In the genomic region with DNA sequence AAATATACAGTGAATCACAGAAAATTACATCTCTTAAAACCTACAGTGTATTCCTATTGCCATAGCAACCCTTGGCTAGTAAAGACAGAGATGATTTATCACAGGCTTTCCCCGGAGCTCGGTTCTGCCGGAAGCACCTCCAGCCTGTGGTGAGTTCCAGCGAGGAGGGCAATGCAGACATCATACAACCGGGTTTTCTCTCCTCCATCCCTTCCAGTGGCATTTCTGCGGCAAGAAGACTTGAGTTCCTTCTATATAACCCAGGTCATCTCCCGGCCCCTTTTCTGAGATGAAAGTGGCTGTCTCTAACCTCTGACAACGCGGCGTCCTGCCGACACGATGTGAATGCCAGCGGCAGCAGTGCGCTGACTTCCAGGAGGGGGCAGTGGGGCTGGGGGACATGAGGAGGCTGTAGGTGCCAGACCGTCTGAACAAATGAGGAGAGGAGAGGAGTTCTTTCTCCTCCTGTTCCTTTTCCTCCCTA, we compare ENCODE assay signal across 9 cellular contexts.
A peak's percentile ranks its signal among the peaks of the same experiment; 100 is the strongest.
DNase-seq lines count a peak whose midpoint lies in the region; ATAC-seq and FAIRE-seq lines count a peak whose summit lies in the region.
"Had no signal": no experiment of that assay in that cellular context is flagged by ENCODE, and none has a peak within 500 bp of the region (broad histone marks: within the 10 kb centered on the region; RNA-seq: fewer than 3 reads in every experiment).

No MANE protein-coding gene starts in this region.

- no peaks in the 10 kb centered on the region for H3K9me3 Mint-ChIP-seq in activated CD8-positive, alpha-beta memory T cell treated with anti-CD3 and anti-CD28 coated beads, Interleukin-2, amount 10 ng/mL, durations not matched to agents 7 days and 5 days (ENCODE audit: low read depth)
- no peaks in the 10 kb centered on the region for H3K9me3 Mint-ChIP-seq in natural killer cell treated with Interleukin-12 subunit alpha and Interleukin-12 subunit beta and Interleukin-15 and Interleukin-18, amount 100 ng/mL, for 72 hours

- DNase-seq in GM18507 (ENCODE audit: extremely low spot score, insufficient read length, low read depth) (no peak), NCI-H1105 treated with DMSO at 0.1 percent for 48 hours (lab: John Stamatoyannopoulos, UW) (peak; percentile 31), epidermal melanocyte (ENCODE audit: insufficient read length, low spot score) (peak; percentile 34), superior temporal gyrus (ENCODE audit: extremely low spot score) (peak; percentile 82), NCI-H345 (lab: John Stamatoyannopoulos, UW) (no peak)
- peak; percentile 68 for DNase-seq in activated CD8-positive, alpha-beta memory T cell treated with anti-CD3 and anti-CD28 coated beads, Interleukin-2, amount 10 ng/mL, durations not matched to agents 7 days and 5 days
- DNase-seq in natural killer cell treated with Interleukin-12 subunit alpha and Interleukin-12 subunit beta and Interleukin-15 and Interleukin-18, amount 100 ng/mL, for 72 hours (ENCODE audit: low spot score): no peak

- H3K4me3 Mint-ChIP-seq in activated CD8-positive, alpha-beta memory T cell treated with anti-CD3 and anti-CD28 coated beads, Interleukin-2, amount 10 ng/mL, durations not matched to agents 7 days and 5 days: peak overlapping the region; percentile 61
- peak overlapping the region; percentile 61 for H3K4me3 Mint-ChIP-seq in natural killer cell treated with Interleukin-12 subunit alpha and Interleukin-12 subunit beta and Interleukin-15 and Interleukin-18, amount 100 ng/mL, for 72 hours

- H3K27me3 Mint-ChIP-seq in activated CD8-positive, alpha-beta memory T cell treated with anti-CD3 and anti-CD28 coated beads, Interleukin-2, amount 10 ng/mL, durations not matched to agents 7 days and 5 days: peaks cover 12% of the 10 kb centered on the region
- H3K27me3 Mint-ChIP-seq in natural killer cell treated with Interleukin-12 subunit alpha and Interleukin-12 subunit beta and Interleukin-15 and Interleukin-18, amount 100 ng/mL, for 72 hours: peaks cover 15 to 23% of the 10 kb centered on the region in 2 donors

- H3K27ac Mint-ChIP-seq in activated CD8-positive, alpha-beta memory T cell treated with anti-CD3 and anti-CD28 coated beads, Interleukin-2, amount 10 ng/mL, durations not matched to agents 7 days and 5 days: peak overlapping the region; percentile 5
- H3K27ac Mint-ChIP-seq in natural killer cell treated with Interleukin-12 subunit alpha and Interleukin-12 subunit beta and Interleukin-15 and Interleukin-18, amount 100 ng/mL, for 72 hours: peak overlapping the region in 1 of 2 donors; percentile 15

- peak; percentile 55 for FAIRE-seq in GM18507 (lab: Jason Lieb, UNC)
- FAIRE-seq: colon had no signal

- ATAC-seq in activated CD8-positive, alpha-beta memory T cell treated with anti-CD3 and anti-CD28 coated beads, Interleukin-2, amount 10 ng/mL, durations not matched to agents 7 days and 5 days: peak; percentile 73
- peak; percentile 62 to 74 for ATAC-seq in natural killer cell treated with Interleukin-12 subunit alpha and Interleukin-12 subunit beta and Interleukin-15 and Interleukin-18, amount 100 ng/mL, for 72 hours
- no peak for ATAC-seq in GM21717 (IDR thresholded peaks at IDR 0.05; ENCODE audit: unreplicated experiment)

- peaks cover 29% of the 10 kb centered on the region for H3K4me1 Mint-ChIP-seq in activated CD8-positive, alpha-beta memory T cell treated with anti-CD3 and anti-CD28 coated beads, Interleukin-2, amount 10 ng/mL, durations not matched to agents 7 days and 5 days
- H3K4me1 Mint-ChIP-seq in natural killer cell treated with Interleukin-12 subunit alpha and Interleukin-12 subunit beta and Interleukin-15 and Interleukin-18, amount 100 ng/mL, for 72 hours (ENCODE audit: low read depth in 2 of 2): peaks cover 11 to 30% of the 10 kb centered on the region in 2 donors

- CTCF ChIA-PET in activated CD8-positive, alpha-beta memory T cell treated with anti-CD3 and anti-CD28 coated beads, Interleukin-2, amount 10 ng/mL, durations not matched to agents 7 days and 5 days (lab: Charles Lee): interaction anchor here (1.0 to 2.0 kb wide), 6 partner anchors 9 to 243 kb away, joined by 3 to 12 read pairs (median 4); a partner anchor contains a TSS

- no peaks in the 10 kb centered on the region for H3K36me3 Mint-ChIP-seq in activated CD8-positive, alpha-beta memory T cell treated with anti-CD3 and anti-CD28 coated beads, Interleukin-2, amount 10 ng/mL, durations not matched to agents 7 days and 5 days
- no peaks in the 10 kb centered on the region for H3K36me3 Mint-ChIP-seq in natural killer cell treated with Interleukin-12 subunit alpha and Interleukin-12 subunit beta and Interleukin-15 and Interleukin-18, amount 100 ng/mL, for 72 hours

Comparison
In these comparisons a context has a peak if more than half of its experiments do, and no peak if none do; other contexts are left out.
1. DNase-seq: peak in NCI-H1105 treated with DMSO at 0.1 percent for 48 hours (single experiment), activated CD8-positive, alpha-beta memory T cell treated with anti-CD3 and anti-CD28 coated beads, Interleukin-2, amount 10 ng/mL, durations not matched to agents 7 days and 5 days (single experiment), epidermal melanocyte (single experiment) and superior temporal gyrus (single experiment); none in GM18507 (single experiment), natural killer cell treated with Interleukin-12 subunit alpha and Interleukin-12 subunit beta and Interleukin-15 and Interleukin-18, amount 100 ng/mL, for 72 hours (single experiment) and NCI-H345 (single experiment).